In the genomic region with DNA sequence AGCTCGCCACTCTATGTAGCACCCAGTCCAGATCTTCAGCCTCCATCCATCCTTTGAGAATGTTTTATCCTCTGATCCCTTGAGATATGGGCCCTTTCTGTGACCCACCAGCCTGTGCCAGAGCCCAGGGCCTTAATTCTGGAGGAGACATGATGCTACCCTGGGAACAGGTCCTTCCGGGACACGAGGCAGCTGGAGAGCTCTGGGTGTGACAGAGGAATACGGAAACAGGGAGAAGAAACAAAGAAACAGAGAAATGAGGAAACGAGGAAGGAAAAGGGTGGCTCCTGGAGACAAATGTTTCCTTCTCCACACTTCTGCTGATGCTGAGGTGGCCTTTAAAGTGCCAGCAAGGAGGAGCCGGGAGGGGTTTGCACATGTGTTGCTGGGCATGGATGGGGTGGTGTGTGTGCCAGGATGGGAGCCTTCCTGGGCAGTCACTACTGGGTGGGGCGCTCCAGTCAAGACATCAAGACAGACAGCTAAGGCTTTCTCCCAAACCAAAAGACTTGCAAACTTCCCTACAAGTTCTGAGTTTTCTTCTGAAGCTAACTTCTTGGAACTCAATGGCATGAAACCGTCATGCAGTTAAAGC, we compare ENCODE assay signal across 14 cellular contexts. TPM values are rescaled to one million over a fixed set of nuclear protein-coding genes. Genes with fewer than 3 reads are reported as not detected.
DNase-seq lines count a peak whose midpoint lies in the region; ATAC-seq and TF ChIP-seq lines count a peak whose summit lies in the region.
"Had no signal": no experiment of that assay in that cellular context is flagged by ENCODE, and none has a peak within 500 bp of the region (broad histone marks: within the 10 kb centered on the region; RNA-seq: fewer than 3 reads in every experiment).

No MANE protein-coding gene starts in this region.

- peak; percentile 68 for ATAC-seq in left colon
- ATAC-seq: activated T-helper 17 cell treated with anti-CD3 and anti-CD28 coated beads, Interleukin-2, amount 50 U/mL, for 72 hours had no signal

- H3K9ac ChIP-seq in skeletal muscle satellite cell (ENCODE audit: low read depth, low read length) = no peak overlapping the region

- TF ChIP-seq CTCF in C4-2B (conservative IDR thresholded peaks at IDR 0.05) = no peak

- H3K4me1 ChIP-seq in skeletal muscle satellite cell (ENCODE audit: control insufficient read depth, insufficient read depth, low read length) = peaks cover 38% of the 10 kb centered on the region

- no peaks in the 10 kb centered on the region for H3K27me3 ChIP-seq in skeletal muscle satellite cell (ENCODE audit: control insufficient read depth, insufficient read depth, low read length)

- intact Hi-C loops in left colon (cut with DNase I, micrococcal nuclease) = no loop called here

- H3K4me3 ChIP-seq in skeletal muscle satellite cell (ENCODE audit: low read length) = no peak overlapping the region

- H3K27ac ChIP-seq in C4-2B (peak overlapping the region; percentile 41), cingulate gyrus (ENCODE audit: low read depth, low read length) (peak overlapping the region; percentile 39), substantia nigra (ENCODE audit: low read depth, low read length, poor library complexity, severe bottlenecking) (no peak overlapping the region)

- no peaks in the 10 kb centered on the region for H3K9me3 ChIP-seq in skeletal muscle satellite cell (replicated peaks; ENCODE audit: low read length)

- peak in 1 of 2 donors; percentile 23 for DNase-seq in left colon
- no peak for DNase-seq in OCI-M2 (lab: John Stamatoyannopoulos, UW; ENCODE audit: unreplicated experiment)
- no peak for DNase-seq in substantia nigra (lab: John Stamatoyannopoulos, UW)
- no peak for DNase-seq in H4 (ENCODE audit: low spot score)
- DNase-seq in C1 segment of cervical spinal cord (lab: John Stamatoyannopoulos, UW) = no peak
- DNase-seq: activated CD4-positive, alpha-beta T cell treated with anti-CD3 and anti-CD28 coated beads, Interleukin-2, amount 50 U/mL, for 1 hour; NCI-H187; NCI-H526; stimulated activated naive CD4-positive, alpha-beta T cell; T-helper 9 cell had no signal

- peak overlapping the region; percentile 62 for H3K4me2 ChIP-seq in skeletal muscle satellite cell (ENCODE audit: low read length)

- H3K36me3 ChIP-seq in skeletal muscle satellite cell (ENCODE audit: insufficient read depth, low read length) = no peaks in the 10 kb centered on the region

RNA-seq across cellular contexts. Expression of a gene that starts 22.9 kb away (rescaled TPM):
- 100 to 1,000 TPM; 153 to 168 TPM for total RNA-seq in left colon
- 26.9 and 36.0 TPM in 2 replicates for total RNA-seq in skeletal muscle satellite cell (2012; rRNA removed)
- 35.3 and 44.7 TPM in 2 replicates for total RNA-seq in H4 (2014; rRNA removed; shearing (Covaris generic))

RNA-seq across cellular contexts. Expression of a gene that starts 22.9 kb away (rescaled TPM):
- 100 to 1,000 TPM; 172 to 182 TPM for total RNA-seq in left colon
- 4.2 and 6.8 TPM in 2 replicates for total RNA-seq in skeletal muscle satellite cell (2012; rRNA removed)
- 21.4 and 23.2 TPM in 2 replicates for total RNA-seq in H4 (2014; rRNA removed; shearing (Covaris generic))
